Comparison of ENCODE assay signal across 10 cellular contexts in genomic region chr12:113359939-113360748, GRCh38. TPM values are rescaled to one million over a fixed set of nuclear protein-coding genes. Genes with fewer than 3 reads are reported as not detected.
DNase-seq lines count a peak whose midpoint lies in the region; ATAC-seq and TF ChIP-seq lines count a peak whose summit lies in the region.
"Had no signal": no experiment of that assay in that cellular context is flagged by ENCODE, and none has a peak within 500 bp of the region (broad histone marks: within the 10 kb centered on the region; RNA-seq: fewer than 3 reads in every experiment).

No MANE protein-coding gene starts in this region.

- H3K27me3 ChIP-seq in WERI-Rb-1 (ENCODE audit: insufficient read depth, low read depth, severe bottlenecking) (no peaks in the 10 kb centered on the region), foreskin keratinocyte (no peaks in the 10 kb centered on the region)
- H3K27me3 ChIP-seq: Peyer's patch had no signal

- H3K27ac Mint-ChIP-seq in T-helper 2 cell treated with Interferon-gamma antibody and Interleukin-4, amounts not matched to agents 5 μg/mL and 100 μg/mL, for 36 hours, result no peak overlapping the region

- ATAC-seq in foreskin keratinocyte, result no peak
- ATAC-seq in GM19395 (IDR thresholded peaks at IDR 0.05; ENCODE audit: unreplicated experiment), result no peak
- ATAC-seq in HG03342 (IDR thresholded peaks at IDR 0.05; ENCODE audit: unreplicated experiment), result no peak

- DNase-seq in T-helper 2 cell treated with Interferon-gamma antibody and Interleukin-4, amounts not matched to agents 5 μg/mL and 100 μg/mL, for 36 hours (ENCODE audit: low spot score), result peak; percentile 6
- DNase-seq in T-helper 2 cell (no peak), WERI-Rb-1 (no peak), foreskin keratinocyte (no peak), stromal cell of bone marrow (ENCODE audit: low read depth) (peak; percentile 12)
- no peak for DNase-seq in stimulated activated CD4-positive, alpha-beta T cell treated with anti-CD3 and anti-CD28 coated beads, Interleukin-4, amount 100 ng/mL, for 1 hour
- DNase-seq: effector CD4-positive, alpha-beta T cell had no signal

- H3K9me3 ChIP-seq in WERI-Rb-1 (ENCODE audit: severe bottlenecking), result no peaks in the 10 kb centered on the region
- H3K9me3 ChIP-seq: Peyer's patch had no signal

- H3K27me3 Mint-ChIP-seq in T-helper 2 cell treated with Interferon-gamma antibody and Interleukin-4, amounts not matched to agents 5 μg/mL and 100 μg/mL, for 36 hours (ENCODE audit: low read depth), result no peaks in the 10 kb centered on the region

- TF ChIP-seq CTCF in WERI-Rb-1 (IDR thresholded peaks at IDR 0.05; ENCODE audit: low read depth, low read length) (peak; percentile 35; the same call in 1 of the 2 replicates), foreskin keratinocyte (conservative IDR thresholded peaks at IDR 0.05) (peak; percentile 18)

- H3K36me3 ChIP-seq in WERI-Rb-1, result peaks cover 20% of the 10 kb centered on the region; the same call in 1 of the 2 replicates
- H3K36me3 ChIP-seq: Peyer's patch had no signal

- H3K4me3 Mint-ChIP-seq in T-helper 2 cell treated with Interferon-gamma antibody and Interleukin-4, amounts not matched to agents 5 μg/mL and 100 μg/mL, for 36 hours, result no peak overlapping the region

- peaks cover 6% of the 10 kb centered on the region for H3K4me1 Mint-ChIP-seq in T-helper 2 cell treated with Interferon-gamma antibody and Interleukin-4, amounts not matched to agents 5 μg/mL and 100 μg/mL, for 36 hours (ENCODE audit: low read depth)

- no peak overlapping the region for H3K4me3 ChIP-seq in WERI-Rb-1 (ENCODE audit: low read depth, low read length)

- no peaks in the 10 kb centered on the region for H3K4me1 ChIP-seq in foreskin keratinocyte

- H3K9me3 Mint-ChIP-seq in T-helper 2 cell treated with Interferon-gamma antibody and Interleukin-4, amounts not matched to agents 5 μg/mL and 100 μg/mL, for 36 hours, result no peaks in the 10 kb centered on the region

- no peaks in the 10 kb centered on the region for H3K36me3 Mint-ChIP-seq in T-helper 2 cell treated with Interferon-gamma antibody and Interleukin-4, amounts not matched to agents 5 μg/mL and 100 μg/mL, for 36 hours (ENCODE audit: low read depth)

- H3K27ac ChIP-seq in WERI-Rb-1, result no peak overlapping the region
- H3K27ac ChIP-seq in foreskin keratinocyte, result no peak overlapping the region

RNA-seq across cellular contexts. Expression of gene PLBD2, which starts 1.8 kb away (rescaled TPM):
- 10.0 and 11.7 TPM in 2 replicates for total RNA-seq in foreskin keratinocyte
- polyA plus RNA-seq in foreskin keratinocyte, result 11.5 and 13.0 TPM in 2 replicates

RNA-seq across cellular contexts. Expression of gene SLC8B1, which starts 25.2 kb away (rescaled TPM):
- 11.7 and 12.3 TPM in 2 replicates for total RNA-seq in foreskin keratinocyte
- polyA plus RNA-seq in foreskin keratinocyte, result 9.5 and 11.4 TPM in 2 replicates

RNA-seq across cellular contexts. Expression of gene SDS, which starts 43.5 kb away (rescaled TPM):
- total RNA-seq in foreskin keratinocyte, result not detected in 2 replicates
- not detected in 2 replicates for polyA plus RNA-seq in foreskin keratinocyte
- total RNA-seq: Peyer's patch had no signal

Comparison
In these comparisons a context has a peak if more than half of its experiments do, and no peak if none do; other contexts are left out.
1. DNase-seq: peak in T-helper 2 cell treated with Interferon-gamma antibody and Interleukin-4, amounts not matched to agents 5 μg/mL and 100 μg/mL, for 36 hours (single experiment) and stromal cell of bone marrow (single experiment); none in T-helper 2 cell (0 of 5), WERI-Rb-1 (single experiment), foreskin keratinocyte (0 of 2) and stimulated activated CD4-positive, alpha-beta T cell treated with anti-CD3 and anti-CD28 coated beads, Interleukin-4, amount 100 ng/mL, for 1 hour (single experiment).